Comparison of ENCODE assay signal across 10 cellular contexts in genomic region chr5:157564149-157564711, GRCh38. TPM values are rescaled to one million over a fixed set of nuclear protein-coding genes. Genes with fewer than 3 reads are reported as not detected.
DNase-seq lines count a peak whose midpoint lies in the region; ATAC-seq and TF ChIP-seq lines count a peak whose summit lies in the region.
"Had no signal": no experiment of that assay in that cellular context is flagged by ENCODE, and none has a peak within 500 bp of the region (broad histone marks: within the 10 kb centered on the region; RNA-seq: fewer than 3 reads in every experiment).

No MANE protein-coding gene starts in this region.

- no peak overlapping the region for H3K27ac ChIP-seq in endodermal cell (ENCODE audit: low read depth, low read length)
- H3K27ac ChIP-seq in neuronal stem cell (replicated peaks; ENCODE audit: low read length): peak overlapping the region; percentile 10

- H3K4ac ChIP-seq in neuronal stem cell (ENCODE audit: low read length): no peak overlapping the region

- H3K27me3 ChIP-seq in endodermal cell (ENCODE audit: control insufficient read depth, insufficient read depth, low read length, poor library complexity, severe bottlenecking) (no peaks in the 10 kb centered on the region), neuronal stem cell (ENCODE audit: control insufficient read depth in 3 of 3, insufficient read depth in 3 of 3, low read depth in 1 of 3, low read length in 3 of 3) (no peaks in the 10 kb centered on the region)

- no peak overlapping the region for H2BK15ac ChIP-seq in neuronal stem cell (ENCODE audit: low read length)

- no peaks in the 10 kb centered on the region for H3K27me3 Mint-ChIP-seq in endodermal cell (ENCODE audit: insufficient read depth)

- peaks cover 87% of the 10 kb centered on the region for H3K36me3 ChIP-seq in endodermal cell (ENCODE audit: control insufficient read depth, insufficient read depth, low read length)
- peaks cover 0 to 3% of the 10 kb centered on the region in 2 donors for H3K36me3 ChIP-seq in neuronal stem cell (replicated peaks in 1 of 2; ENCODE audit: control insufficient read depth in 2 of 2, insufficient read depth in 2 of 2, low read length in 2 of 2)

- TF ChIP-seq CTCF in LNCaP clone FGC (IDR thresholded peaks at IDR 0.05; ENCODE audit: control insufficient read depth, extremely low read depth, insufficient read depth) (peak; percentile 32; the same call in 1 of the 2 replicates), endodermal cell (conservative IDR thresholded peaks at IDR 0.05) (no peak)

- H3K9me3 ChIP-seq in endodermal cell (ENCODE audit: control insufficient read depth, low read length) (no peaks in the 10 kb centered on the region), neuronal stem cell (replicated peaks in 1 of 2; ENCODE audit: control insufficient read depth in 2 of 2, insufficient read depth in 1 of 2, low read depth in 1 of 2, low read length in 2 of 2) (no peaks in the 10 kb centered on the region)

- peaks cover 25% of the 10 kb centered on the region for H3K4me1 Mint-ChIP-seq in endodermal cell

- no peak overlapping the region for H2BK120ac ChIP-seq in neuronal stem cell (ENCODE audit: low read depth, low read length)

- no peak overlapping the region for H3K14ac ChIP-seq in neuronal stem cell (ENCODE audit: low read length)

- peaks cover 1% of the 10 kb centered on the region for H3K79me1 ChIP-seq in neuronal stem cell (ENCODE audit: low read depth, low read length)

- H2AFZ ChIP-seq in neuronal stem cell (ENCODE audit: low read length): peak overlapping the region; percentile 64

- no peak overlapping the region for H3K18ac ChIP-seq in neuronal stem cell (ENCODE audit: low read length)

- ATAC-seq in GM21737 (IDR thresholded peaks at IDR 0.05; ENCODE audit: unreplicated experiment) (no peak), GM21360 (IDR thresholded peaks at IDR 0.05; ENCODE audit: unreplicated experiment) (no peak)

- H3K4me3 ChIP-seq in LNCaP clone FGC (ENCODE audit: low read depth, low read length): no peak overlapping the region
- no peak overlapping the region for H3K4me3 ChIP-seq in endodermal cell (ENCODE audit: low read length)
- H3K4me3 ChIP-seq in neuronal stem cell (ENCODE audit: low read length in 2 of 2): no peak overlapping the region

- H3K23ac ChIP-seq in neuronal stem cell (ENCODE audit: low read depth, low read length, poor library complexity): no peak overlapping the region

- H4K8ac ChIP-seq in neuronal stem cell (ENCODE audit: low read depth, low read length): no peak overlapping the region

- no peak overlapping the region for H2AK5ac ChIP-seq in neuronal stem cell (ENCODE audit: low read depth, low read length)

- DNase-seq in A172 (ENCODE audit: low spot score): peak; percentile 69
- no peak for DNase-seq in LNCaP clone FGC (ENCODE audit: low read depth)
- peak; percentile 31 for DNase-seq in endodermal cell
- no peak for DNase-seq in neuronal stem cell (ENCODE audit: low spot score)
- DNase-seq in glomerular visceral epithelial cell (ENCODE audit: extremely low spot score): no peak
- DNase-seq in stimulated activated CD4-positive, alpha-beta T cell treated with anti-CD3 and anti-CD28 coated beads, Interleukin-2, amount 100 ng/mL, for 24 hours: no peak
- DNase-seq: cortex of kidney, KG1 had no signal

- H3K27ac Mint-ChIP-seq in endodermal cell: no peak overlapping the region

- H3K36me3 Mint-ChIP-seq in endodermal cell (ENCODE audit: low read depth): peaks cover 74% of the 10 kb centered on the region

- no peak overlapping the region for H3K4me3 Mint-ChIP-seq in endodermal cell

- H4K91ac ChIP-seq in neuronal stem cell (ENCODE audit: low read depth, low read length, poor library complexity): no peak overlapping the region

- H2BK12ac ChIP-seq in neuronal stem cell (ENCODE audit: low read length): no peak overlapping the region

- no peak overlapping the region for H3K4me2 ChIP-seq in neuronal stem cell (ENCODE audit: insufficient read depth, low read length, poor library complexity, severe bottlenecking)

- H3K9ac ChIP-seq in endodermal cell (ENCODE audit: extremely low read depth, low read length, poor library complexity, severe bottlenecking) (no peak overlapping the region), neuronal stem cell (ENCODE audit: low read depth, low read length, poor library complexity) (no peak overlapping the region)

- H3K9me3 Mint-ChIP-seq in endodermal cell: no peaks in the 10 kb centered on the region

- no peak overlapping the region for H2BK5ac ChIP-seq in neuronal stem cell (ENCODE audit: low read length)

- WGBS in endodermal cell (ENCODE audit: insufficient coverage in 1 of 2, insufficient read length in 1 of 2), 2 experiments: 94 to 97% methylated on average over 8 to 10 of the region's 10 CpGs
- no CpG with 5 or more reads among the region's 10 CpGs for WGBS in neuronal stem cell (ENCODE audit: extremely low coverage in 2 of 2, insufficient read length in 2 of 2, insufficient replicate concordance in 1 of 2), 2 donors

- peaks cover 19% of the 10 kb centered on the region for H3K4me1 ChIP-seq in endodermal cell (ENCODE audit: control insufficient read depth, insufficient read depth, low read length)
- peaks cover 10 to 26% of the 10 kb centered on the region in 2 donors for H3K4me1 ChIP-seq in neuronal stem cell (ENCODE audit: control insufficient read depth in 2 of 2, insufficient read depth in 1 of 2, low read depth in 1 of 2, low read length in 2 of 2)

RNA-seq across cellular contexts. Expression of gene ADAM19, which starts 11.3 kb away (rescaled TPM):
- 43.1 and 50.3 TPM in 2 replicates for total RNA-seq in A172 (2014; rRNA removed; shearing (Covaris generic))
- total RNA-seq in endodermal cell: 100 to 1,000 TPM in 1 of 2 donors, 10 to 100 TPM in 1; 96.1 to 119 TPM
- 46.1 TPM for polyA plus RNA-seq in endodermal cell (2013, experiment 1 of 2)
- 63.4 TPM for polyA plus RNA-seq in endodermal cell (2013, experiment 2 of 2)
- 13.3 TPM for polyA plus RNA-seq in neuronal stem cell (2013, experiment 1 of 2)
- polyA plus RNA-seq in neuronal stem cell (2013, experiment 2 of 2): 13.9 TPM

Comparison
In these comparisons a context has a peak if more than half of its experiments do, and no peak if none do; other contexts are left out.
1. DNase-seq: peak in A172 (single experiment) and endodermal cell (single experiment); none in LNCaP clone FGC (single experiment), neuronal stem cell (single experiment), glomerular visceral epithelial cell (single experiment) and stimulated activated CD4-positive, alpha-beta T cell treated with anti-CD3 and anti-CD28 coated beads, Interleukin-2, amount 100 ng/mL, for 24 hours (0 of 2).